Comparison of ENCODE assay signal across 26 cellular contexts in the genomic region with DNA sequence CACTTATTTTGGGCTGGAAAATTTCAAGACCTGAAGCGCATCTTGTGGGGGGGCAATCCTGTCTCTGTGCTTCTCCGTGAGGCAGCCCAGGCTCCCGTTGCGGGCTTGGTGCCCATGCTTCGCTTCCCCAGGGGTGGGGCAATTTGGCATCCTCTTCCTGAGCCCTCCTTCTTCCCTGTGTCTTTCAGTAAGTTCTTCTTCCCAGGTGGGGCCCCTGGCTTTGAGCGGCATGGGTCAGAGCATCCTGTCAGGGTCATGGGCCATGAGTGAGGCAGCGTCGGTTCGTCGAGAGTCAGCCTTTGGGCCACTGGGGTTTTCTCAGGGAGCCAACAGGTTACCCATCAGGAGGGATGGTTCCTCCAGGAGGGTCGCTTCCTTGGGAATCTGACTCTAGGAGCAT.
"Had no signal": no experiment of that assay in that cellular context is flagged by ENCODE, and none has a peak within 500 bp of the region (broad histone marks: within the 10 kb centered on the region; RNA-seq: fewer than 3 reads in every experiment).

No MANE protein-coding gene starts in this region.

- H3K27ac ChIP-seq: left lung, ovary, prostate gland, testis, transverse colon had no signal

- DNase-seq: activated CD4-positive, alpha-beta T cell treated with anti-CD3 and anti-CD28 coated beads for 1 hour; activated CD4-positive, alpha-beta T cell treated with anti-CD3 and anti-CD28 coated beads, Interleukin-2, amount 50 U/mL, for 1 hour; activated CD8-positive, alpha-beta T cell treated with anti-CD3 and anti-CD28 coated beads for 36 hours; activated naive CD4-positive, alpha-beta T cell treated with anti-CD3 and anti-CD28 coated beads, Interleukin-2, amount 50 U/mL, for 16 hours; activated T-cell treated with anti-CD3 and anti-CD28 coated beads for 4 hours; activated T-cell treated with anti-CD3 and anti-CD28 coated beads, Interleukin-2, amount 50 U/mL, for 72 hours; amniotic stem cell; central memory CD4-positive, alpha-beta T cell; endodermal cell; foreskin fibroblast; hypothalamus; kidney glomerular epithelial cell; naive B cell; stimulated activated CD4-positive, alpha-beta T cell treated with anti-CD3 and anti-CD28 coated beads, Interleukin-12 subunit alpha, Interleukin-12 subunit beta, amount 100 ng/mL, for 4 hours; stimulated activated CD4-positive, alpha-beta T cell treated with anti-CD3 and anti-CD28 coated beads, Interleukin-4, amount 100 ng/mL, for 1 hour; stimulated activated naive CD8-positive, alpha-beta T cell treated with anti-CD3 and anti-CD28 coated beads, Interleukin-15, Interleukin-2, amounts not matched to agents 100 U/mL and 50 U/mL, for 24 hours; T-helper 2 cell; testis; transverse colon had no signal

- ATAC-seq: activated CD8-positive, alpha-beta T cell treated with anti-CD3 and anti-CD28 coated beads for 36 hours; activated T-cell treated with anti-CD3 and anti-CD28 coated beads, Interleukin-2, amount 50 U/mL, for 72 hours; esophagus mucosa; left lung; stimulated activated naive CD8-positive, alpha-beta T cell treated with anti-CD3 and anti-CD28 coated beads, Interleukin-15, Interleukin-2, amounts not matched to agents 100 U/mL and 50 U/mL, for 24 hours; WTC11 had no signal

- H3K36me3 Mint-ChIP-seq: naive B cell had no signal

- H3K36me3 ChIP-seq: left lung, ovary, prostate gland, transverse colon had no signal

- H3K4me1 Mint-ChIP-seq: endodermal cell, mesothelial cell of epicardium, naive B cell, WTC11 had no signal

- H3K9me3 Mint-ChIP-seq: activated T-cell treated with anti-CD3 and anti-CD28 coated beads, Interleukin-2, amount 50 U/mL, for 72 hours had no signal

- H3K4me1 ChIP-seq: left lung, prostate gland, testis, transverse colon had no signal

- H3K27me3 Mint-ChIP-seq: activated CD8-positive, alpha-beta T cell treated with anti-CD3 and anti-CD28 coated beads for 36 hours; dendritic cell treated with granulocyte-macrophage colony-stimulating factor and Interleukin-4, amounts not matched to agents 40 ng/mL and 50 ng/mL, for 4 days; naive B cell had no signal

- H3K9me3 ChIP-seq: prostate gland, testis had no signal

- H3K27me3 ChIP-seq: left lung, ovary, testis, transverse colon had no signal

- H3K27ac Mint-ChIP-seq: activated CD8-positive, alpha-beta T cell treated with anti-CD3 and anti-CD28 coated beads for 36 hours; activated T-cell treated with anti-CD3 and anti-CD28 coated beads, Interleukin-2, amount 50 U/mL, for 72 hours; dendritic cell treated with granulocyte-macrophage colony-stimulating factor and Interleukin-4, amounts not matched to agents 40 ng/mL and 50 ng/mL, for 4 days; endodermal cell; mesothelial cell of epicardium; naive B cell; WTC11 had no signal

- H3K4me3 Mint-ChIP-seq: activated CD8-positive, alpha-beta T cell treated with anti-CD3 and anti-CD28 coated beads for 36 hours; activated T-cell treated with anti-CD3 and anti-CD28 coated beads, Interleukin-2, amount 50 U/mL, for 72 hours; dendritic cell treated with granulocyte-macrophage colony-stimulating factor and Interleukin-4, amounts not matched to agents 40 ng/mL and 50 ng/mL, for 4 days; endodermal cell; mesothelial cell of epicardium; naive B cell; WTC11 had no signal

- H3K4me3 ChIP-seq: left lung, ovary, prostate gland, testis, transverse colon had no signal
